1 cellular context compared by ENCODE assay signal in genomic region chr13:72920097-72920496, GRCh38.
TF ChIP-seq lines count a peak whose summit lies in the region.

No MANE protein-coding gene starts in this region.

TF ChIP-seq in SK-N-SH, 30 proteins besides CTCF, POLR2A, EP300 and RAD21 (continued from another document):
- TF ChIP-seq NFIC (IDR thresholded peaks at IDR 0.05; ENCODE audit: borderline replicate concordance) (peak; percentile 32; the same call in 1 of the 2 replicates), SMC3 (IDR thresholded peaks at IDR 0.05; ENCODE audit: low read depth, low read length) (no peak), NRF1 (IDR thresholded peaks at IDR 0.05; ENCODE audit: low read depth, low read length) (no peak), MEF2A (IDR thresholded peaks at IDR 0.05; ENCODE audit: borderline replicate concordance, low read depth) (peak; percentile 91), EZH2phosphoT487 (IDR thresholded peaks at IDR 0.05; ENCODE audit: borderline replicate concordance, low read depth) (no peak), RCOR1 (IDR thresholded peaks at IDR 0.05; ENCODE audit: low read length) (no peak), FOXJ3 (CRISPR knock-in tag; IDR thresholded peaks at IDR 0.05) (no peak), RFX5 (IDR thresholded peaks at IDR 0.05; ENCODE audit: low read length) (no peak), JUND (IDR thresholded peaks at IDR 0.05) (no peak), GATA2 (CRISPR knock-in tag; IDR thresholded peaks at IDR 0.05) (no peak), TEAD4 (IDR thresholded peaks at IDR 0.05; ENCODE audit: borderline replicate concordance, insufficient read depth) (0 out of 2 replicates have a peak, but pooled peaks have one; percentile 41), SIN3A (IDR thresholded peaks at IDR 0.05; ENCODE audit: borderline replicate concordance, low read depth, low read length) (no peak), ELF1 (IDR thresholded peaks at IDR 0.05) (no peak), CHD2 (IDR thresholded peaks at IDR 0.05; ENCODE audit: low read length, partially characterized antibody) (no peak), RXRA (IDR thresholded peaks at IDR 0.05; ENCODE audit: borderline replicate concordance, low read depth) (no peak), TAF1 (IDR thresholded peaks at IDR 0.05; ENCODE audit: borderline replicate concordance, low read depth, low read length) (no peak), FOXM1 (IDR thresholded peaks at IDR 0.05; ENCODE audit: low read depth) (no peak), MXI1 (IDR thresholded peaks at IDR 0.05; ENCODE audit: low read depth, low read length) (no peak), TCF12 (IDR thresholded peaks at IDR 0.05) (peak; percentile 48; the same call in 1 of the 2 replicates)
- TF ChIP-seq, protein P1, sequence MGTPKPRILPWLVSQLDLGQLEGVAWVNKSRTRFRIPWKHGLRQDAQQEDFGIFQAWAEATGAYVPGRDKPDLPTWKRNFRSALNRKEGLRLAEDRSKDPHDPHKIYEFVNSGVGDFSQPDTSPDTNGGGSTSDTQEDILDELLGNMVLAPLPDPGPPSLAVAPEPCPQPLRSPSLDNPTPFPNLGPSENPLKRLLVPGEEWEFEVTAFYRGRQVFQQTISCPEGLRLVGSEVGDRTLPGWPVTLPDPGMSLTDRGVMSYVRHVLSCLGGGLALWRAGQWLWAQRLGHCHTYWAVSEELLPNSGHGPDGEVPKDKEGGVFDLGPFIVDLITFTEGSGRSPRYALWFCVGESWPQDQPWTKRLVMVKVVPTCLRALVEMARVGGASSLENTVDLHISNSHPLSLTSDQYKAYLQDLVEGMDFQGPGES (IDR thresholded peaks at IDR 0.05; ENCODE audit: low read depth, low read length), result no peak
- TF ChIP-seq, protein P2, sequence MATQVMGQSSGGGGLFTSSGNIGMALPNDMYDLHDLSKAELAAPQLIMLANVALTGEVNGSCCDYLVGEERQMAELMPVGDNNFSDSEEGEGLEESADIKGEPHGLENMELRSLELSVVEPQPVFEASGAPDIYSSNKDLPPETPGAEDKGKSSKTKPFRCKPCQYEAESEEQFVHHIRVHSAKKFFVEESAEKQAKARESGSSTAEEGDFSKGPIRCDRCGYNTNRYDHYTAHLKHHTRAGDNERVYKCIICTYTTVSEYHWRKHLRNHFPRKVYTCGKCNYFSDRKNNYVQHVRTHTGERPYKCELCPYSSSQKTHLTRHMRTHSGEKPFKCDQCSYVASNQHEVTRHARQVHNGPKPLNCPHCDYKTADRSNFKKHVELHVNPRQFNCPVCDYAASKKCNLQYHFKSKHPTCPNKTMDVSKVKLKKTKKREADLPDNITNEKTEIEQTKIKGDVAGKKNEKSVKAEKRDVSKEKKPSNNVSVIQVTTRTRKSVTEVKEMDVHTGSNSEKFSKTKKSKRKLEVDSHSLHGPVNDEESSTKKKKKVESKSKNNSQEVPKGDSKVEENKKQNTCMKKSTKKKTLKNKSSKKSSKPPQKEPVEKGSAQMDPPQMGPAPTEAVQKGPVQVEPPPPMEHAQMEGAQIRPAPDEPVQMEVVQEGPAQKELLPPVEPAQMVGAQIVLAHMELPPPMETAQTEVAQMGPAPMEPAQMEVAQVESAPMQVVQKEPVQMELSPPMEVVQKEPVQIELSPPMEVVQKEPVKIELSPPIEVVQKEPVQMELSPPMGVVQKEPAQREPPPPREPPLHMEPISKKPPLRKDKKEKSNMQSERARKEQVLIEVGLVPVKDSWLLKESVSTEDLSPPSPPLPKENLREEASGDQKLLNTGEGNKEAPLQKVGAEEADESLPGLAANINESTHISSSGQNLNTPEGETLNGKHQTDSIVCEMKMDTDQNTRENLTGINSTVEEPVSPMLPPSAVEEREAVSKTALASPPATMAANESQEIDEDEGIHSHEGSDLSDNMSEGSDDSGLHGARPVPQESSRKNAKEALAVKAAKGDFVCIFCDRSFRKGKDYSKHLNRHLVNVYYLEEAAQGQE (IDR thresholded peaks at IDR 0.05; ENCODE audit: low read depth, low read length), result no peak
